10 cellular contexts compared by ENCODE assay signal in the genomic region with DNA sequence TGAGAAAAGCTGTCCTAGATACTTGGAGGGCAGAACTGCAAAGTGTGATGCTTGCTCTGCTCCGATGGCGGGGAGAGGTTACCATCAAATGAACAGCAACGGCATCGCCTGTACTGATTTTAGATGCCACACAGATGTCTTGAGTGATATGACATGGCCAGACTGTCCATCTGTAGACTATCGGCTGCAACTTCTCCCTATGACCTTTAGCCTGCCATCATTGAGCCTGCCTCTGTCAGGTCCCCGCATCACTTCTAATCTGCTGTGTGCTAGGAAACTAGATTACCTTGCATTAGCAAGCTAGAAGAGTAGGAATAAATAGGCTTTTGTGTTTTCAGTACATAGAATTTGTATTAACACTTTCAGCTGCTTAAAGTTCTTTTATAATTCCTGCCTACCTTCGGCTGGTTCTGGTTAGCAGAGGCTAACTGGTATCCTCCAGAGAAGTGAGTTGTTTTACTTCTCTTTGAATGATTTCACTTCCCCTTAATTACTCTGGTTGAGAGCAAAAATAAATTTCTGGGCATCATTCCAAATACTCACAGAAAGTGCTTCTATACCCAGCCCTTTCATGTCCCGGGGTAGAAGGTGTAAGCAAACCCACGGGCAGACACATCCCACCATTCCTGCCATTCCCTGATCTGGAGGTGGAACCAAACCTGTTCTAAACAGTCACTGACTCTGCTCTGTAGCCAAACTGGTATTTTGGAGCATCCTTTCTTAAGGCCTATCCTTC. TPM values are rescaled to one million over a fixed set of nuclear protein-coding genes. Genes with fewer than 3 reads are reported as not detected.
DNase-seq lines count a peak whose midpoint lies in the region; ATAC-seq and TF ChIP-seq lines count a peak whose summit lies in the region.
"Had no signal": no experiment of that assay in that cellular context is flagged by ENCODE, and none has a peak within 500 bp of the region (broad histone marks: within the 10 kb centered on the region; RNA-seq: fewer than 3 reads in every experiment).

No MANE protein-coding gene starts in this region.

- H3K4me2 ChIP-seq in Karpas-422 (ENCODE audit: low read depth, low read length, poor library complexity, severe bottlenecking) (peak overlapping the region; percentile 43), PC-9 (no peak overlapping the region)

- H3K9me2 ChIP-seq in Karpas-422 (replicated peaks; ENCODE audit: insufficient read depth, low read length) (no peaks in the 10 kb centered on the region), PC-9 (ENCODE audit: insufficient read depth) (no peaks in the 10 kb centered on the region)

- DNase-seq in Karpas-422 (peak; percentile 93), SIG-M5 treated with dmso at 0.1 percent for 504 hours (lab: John Stamatoyannopoulos, UW; ENCODE audit: unreplicated experiment) (peak; percentile 75), pons (ENCODE audit: low spot score) (peak; percentile 62), PC-9 (no peak), natural killer cell (no peak)
- DNase-seq: COR-L47, NCI-H1694 treated with DMSO at 0.1 percent for 48 hours had no signal

- H3K9me3 ChIP-seq in Karpas-422 (ENCODE audit: low read length) (no peaks in the 10 kb centered on the region), PC-9 (ENCODE audit: insufficient read depth, low read depth) (no peaks in the 10 kb centered on the region)

- H3K9ac ChIP-seq in Karpas-422 (ENCODE audit: low read length) = no peak overlapping the region

- CTCF ChIA-PET in PC-9 (lab: Charles Lee) = no interaction called here

- no peaks in the 10 kb centered on the region for H3K4me1 Mint-ChIP-seq in natural killer cell

- H3K27me3 ChIP-seq in Karpas-422 (ENCODE audit: low read length) (no peaks in the 10 kb centered on the region), PC-9 (ENCODE audit: insufficient read depth, low read depth) (no peaks in the 10 kb centered on the region)

- H3K36me3 ChIP-seq in Karpas-422 (ENCODE audit: insufficient read depth, low read length) (peaks cover 60% of the 10 kb centered on the region), PC-9 (ENCODE audit: low read depth) (peaks cover 52% of the 10 kb centered on the region)

- peaks cover 30% of the 10 kb centered on the region for H3K4me1 ChIP-seq in Karpas-422 (ENCODE audit: low read length)
- no peaks in the 10 kb centered on the region for H3K4me1 ChIP-seq in PC-9 (replicated peaks; ENCODE audit: insufficient read depth)

- H3K27me3 Mint-ChIP-seq in natural killer cell (ENCODE audit: low read depth in 2 of 2) = no peaks in the 10 kb centered on the region

- no peak overlapping the region for H3K4me3 Mint-ChIP-seq in natural killer cell
- H3K4me3 Mint-ChIP-seq: T-helper 1 cell treated with Interleukin-12 subunit alpha and Interleukin-12 subunit beta and Interleukin-4 antibody, amounts not matched to agents 30 μg/mL and 1 μg/mL, for 36 hours had no signal

- no peak for TF ChIP-seq CTCF in PC-9 (conservative IDR thresholded peaks at IDR 0.05)
- no peak for TF ChIP-seq CTCF in natural killer cell (IDR thresholded peaks at IDR 0.05)

- H3K4me3 ChIP-seq in Karpas-422 (ENCODE audit: low read length) = no peak overlapping the region
- H3K4me3 ChIP-seq in PC-9 = no peak overlapping the region

- H3K27ac ChIP-seq in Karpas-422 (ENCODE audit: low read length) (peak overlapping the region; percentile 40), PC-9 (no peak overlapping the region)

- H3F3A ChIP-seq in PC-9 (ENCODE audit: insufficient read depth, low read depth) = no peaks in the 10 kb centered on the region

- no TSS peak for BruUV-seq in PC-9 (replicated peaks; lab: Mats Ljungman, UMichigan)

- ATAC-seq in GM18502 (IDR thresholded peaks at IDR 0.05; ENCODE audit: poor library complexity, unreplicated experiment) = peak; percentile 43
- ATAC-seq in natural killer cell = no peak
- ATAC-seq in HG03280 (IDR thresholded peaks at IDR 0.05; ENCODE audit: unreplicated experiment) = no peak

- peaks cover 37% of the 10 kb centered on the region for H3K36me3 Mint-ChIP-seq in natural killer cell

- H4K20me1 ChIP-seq in Karpas-422 (ENCODE audit: insufficient read depth, low read depth, low read length) = no peaks in the 10 kb centered on the region
- H4K20me1 ChIP-seq in PC-9 (ENCODE audit: insufficient read depth) = no peaks in the 10 kb centered on the region

- POLR2A ChIA-PET in PC-9 (lab: Charles Lee; ENCODE audit: unreplicated experiment) = no interaction called here

- no peak overlapping the region for H3K27ac Mint-ChIP-seq in natural killer cell
- H3K27ac Mint-ChIP-seq: T-helper 1 cell treated with Interleukin-12 subunit alpha and Interleukin-12 subunit beta and Interleukin-4 antibody, amounts not matched to agents 30 μg/mL and 1 μg/mL, for 36 hours had no signal

- no peak overlapping the region for H2AFZ ChIP-seq in Karpas-422 (ENCODE audit: low read length)
- no peak overlapping the region for H2AFZ ChIP-seq in PC-9

- no peaks in the 10 kb centered on the region for H3K9me3 Mint-ChIP-seq in natural killer cell
- H3K9me3 Mint-ChIP-seq: T-helper 1 cell treated with Interleukin-12 subunit alpha and Interleukin-12 subunit beta and Interleukin-4 antibody, amounts not matched to agents 30 μg/mL and 1 μg/mL, for 36 hours had no signal

- no peaks in the 10 kb centered on the region for H3K79me2 ChIP-seq in Karpas-422 (ENCODE audit: low read length)
- H3K79me2 ChIP-seq in PC-9 (ENCODE audit: low read depth) = no peaks in the 10 kb centered on the region

- intact Hi-C loops in PC-9 (cut with micrococcal nuclease; ENCODE audit: unreplicated experiment) (loop anchor here (5.0 kb wide), 1 partner anchor 245 kb away; no protein-coding TSS in a partner anchor), natural killer cell (cut with micrococcal nuclease) (no loop called here)

RNA-seq across cellular contexts. Expression of a gene that starts 24.0 kb away (rescaled TPM):
- not detected in 2 replicates for total RNA-seq in Karpas-422 (2014; rRNA removed; shearing (Covaris generic); ENCODE audit: low replicate concordance)
- total RNA-seq in PC-9 (2021) (0.96 and 1.7 TPM in 2 replicates), natural killer cell (1 to 10 TPM; 7.1 to 9.2 (median 7.2) TPM)

RNA-seq across cellular contexts. Expression of a gene that starts 47.6 kb away (rescaled TPM):
- 99.9 and 113 TPM in 2 replicates for total RNA-seq in Karpas-422 (2014; rRNA removed; shearing (Covaris generic); ENCODE audit: low replicate concordance)
- total RNA-seq in PC-9 (2021) (99.9 and 129 TPM in 2 replicates), natural killer cell (10 to 100 TPM; 66.6 to 76.1 (median 68.9) TPM)

RNA-seq across cellular contexts. Expression of a gene that starts 47.9 kb away (rescaled TPM):
- 40.7 and 48.8 TPM in 2 replicates for total RNA-seq in Karpas-422 (2014; rRNA removed; shearing (Covaris generic); ENCODE audit: low replicate concordance)
- total RNA-seq in PC-9 (2021) = 72.7 and 73.1 TPM in 2 replicates
- 10 to 100 TPM; 43.1 to 58.8 (median 53.0) TPM for total RNA-seq in natural killer cell

Comparison
In these comparisons a context has a peak if more than half of its experiments do, and no peak if none do; other contexts are left out.
1. DNase-seq: peak in Karpas-422 (single experiment), SIG-M5 treated with dmso at 0.1 percent for 504 hours (single experiment) and pons (single experiment); none in PC-9 (0 of 2) and natural killer cell (single experiment).